ENCODE assay signal across 1 cellular context in genomic region chr17:58577696-58578095, GRCh38.
A peak's percentile ranks its signal among the peaks of the same experiment; 100 is the strongest.
TF ChIP-seq lines count a peak whose summit lies in the region.

No MANE protein-coding gene starts in this region.

TF ChIP-seq in H1, 55 proteins besides CTCF, POLR2A, EP300 and RAD21 (continued from another document):
- TF ChIP-seq ATF2 (IDR thresholded peaks at IDR 0.05; ENCODE audit: low read length) (no peak), MAFK (IDR thresholded peaks at IDR 0.05; ENCODE audit: low read depth, low read length) (no peak), MAX (IDR thresholded peaks at IDR 0.05) (no peak), TAF7 (optimal IDR thresholded peaks at IDR 0.05; ENCODE audit: borderline replicate concordance, low read depth, low read length) (no peak), EGR1 (IDR thresholded peaks at IDR 0.05; ENCODE audit: borderline replicate concordance, low read depth, low read length) (0 out of 2 replicates have a peak, but pooled peaks have one; percentile 60)
